Comparison of ENCODE assay signal across 1 cellular context in the genomic region with DNA sequence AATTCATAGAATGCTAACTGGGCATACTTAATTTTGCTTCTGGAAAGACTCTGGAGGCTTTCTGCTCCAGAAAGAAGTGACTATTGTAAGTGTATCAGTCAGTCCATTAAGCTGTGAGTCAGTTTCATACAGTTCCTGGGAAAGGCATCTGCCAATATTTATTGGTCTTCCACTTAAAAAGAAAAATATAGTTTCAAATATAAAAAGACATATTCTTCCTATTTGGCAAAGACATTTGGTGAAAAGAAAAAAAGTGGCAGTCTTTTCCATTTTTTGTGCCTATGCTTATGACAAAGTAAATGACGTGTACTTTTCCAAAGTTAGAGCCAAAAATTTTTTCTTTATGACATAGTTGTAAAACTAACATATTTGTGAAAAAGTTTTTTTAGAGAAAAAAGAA.
A peak's percentile ranks its signal among the peaks of the same experiment; 100 is the strongest.
TF ChIP-seq lines count a peak whose summit lies in the region.

No MANE protein-coding gene starts in this region.

TF ChIP-seq in SK-N-SH, 30 proteins besides CTCF, POLR2A, EP300 and RAD21 (continued from another document):
- TF ChIP-seq RCOR1 (IDR thresholded peaks at IDR 0.05; ENCODE audit: low read length) (no peak), JUND (IDR thresholded peaks at IDR 0.05) (peak; percentile 67)
TF ChIP-seq in SK-N-SH: peak in this region for 7.
